Comparison of ENCODE assay signal across 19 cellular contexts in genomic region chr4:17966312-17966711, GRCh38. TPM values are rescaled to one million over a fixed set of nuclear protein-coding genes. Genes with fewer than 3 reads are reported as not detected.
DNase-seq lines count a peak whose midpoint lies in the region; ATAC-seq, FAIRE-seq and TF ChIP-seq lines count a peak whose summit lies in the region.
"Had no signal": no experiment of that assay in that cellular context is flagged by ENCODE, and none has a peak within 500 bp of the region (broad histone marks: within the 10 kb centered on the region; RNA-seq: fewer than 3 reads in every experiment).

No MANE protein-coding gene starts in this region.

- TF ChIP-seq CTCF in GM12878 (IDR thresholded peaks at IDR 0.05 in 2 of 3, conservative IDR thresholded peaks at IDR 0.05 in 1 of 3; ENCODE audit: control insufficient read depth in 2 of 3, extremely low read depth in 1 of 3, insufficient read depth in 1 of 3, low read depth in 3 of 3, low read length in 3 of 3) (no peak), uterus (IDR thresholded peaks at IDR 0.05) (no peak)

- H3K9me3 Mint-ChIP-seq in activated T-helper 17 cell treated with anti-CD3 and anti-CD28 coated beads, Interleukin-2, amount 50 U/mL, for 72 hours: no peaks in the 10 kb centered on the region
- H3K9me3 Mint-ChIP-seq: CD4-positive, alpha-beta memory T cell had no signal

- H3K4me1 Mint-ChIP-seq in activated T-helper 17 cell treated with anti-CD3 and anti-CD28 coated beads, Interleukin-2, amount 50 U/mL, for 72 hours: no peaks in the 10 kb centered on the region
- H3K4me1 Mint-ChIP-seq: CD4-positive, alpha-beta memory T cell had no signal

- no peak overlapping the region for H3K4me3 ChIP-seq in GM12878
- H3K4me3 ChIP-seq in uterus: no peak overlapping the region
- H3K4me3 ChIP-seq: A549 had no signal

- BruUV-seq in GM12878 (replicated peaks; lab: Mats Ljungman, UMichigan): no TSS peak

- TF ChIP-seq EP300 in GM12878 (IDR thresholded peaks at IDR 0.05; ENCODE audit: borderline replicate concordance in 1 of 2, control insufficient read depth in 1 of 2, low read depth in 2 of 2, low read length in 2 of 2): no peak

- WGBS in GM12878 (ENCODE audit: insufficient coverage, insufficient replicate concordance, low lambda C conversion rate, missing lambda C conversion rate): 100% methylated on average over 1 of the region's 1 CpG

- in situ Hi-C loops in GM12878 (cut with MboI): no loop called here

- FAIRE-seq in GM18507 (lab: Jason Lieb, UNC): peak; percentile 47
- FAIRE-seq in GM12878 (lab: Jason Lieb, UNC): no peak
- FAIRE-seq: A549 had no signal

- no peak for TF ChIP-seq POLR2A in GM12878 (IDR thresholded peaks at IDR 0.05; ENCODE audit: low read depth, low read length)
- no peak for TF ChIP-seq POLR2A in uterus (IDR thresholded peaks at IDR 0.05)

- peaks cover 0 to 4% of the 10 kb centered on the region in 2 experiments; a peak in 1 of 4 replicates for H3K36me3 ChIP-seq in GM12878 (ENCODE audit: control insufficient read depth in 2 of 2, insufficient read depth in 2 of 2, low read length in 1 of 2)
- no peaks in the 10 kb centered on the region for H3K36me3 ChIP-seq in uterus

- no peaks in the 10 kb centered on the region for H3K27me3 ChIP-seq in GM12878 (replicated peaks in 1 of 2; ENCODE audit: control insufficient read depth in 2 of 2, insufficient read depth in 2 of 2, low read length in 1 of 2)
- no peaks in the 10 kb centered on the region for H3K27me3 ChIP-seq in uterus

- POLR2A ChIA-PET in GM12878 (lab: Charles Lee): no interaction called here

- CTCF ChIA-PET in GM12878 (lab: Yijun Ruan, JAX): interaction anchor here (1.1 kb wide), 1 partner anchor 23 kb away, joined by 3 read pairs; no protein-coding TSS in a partner anchor

- intact Hi-C loops in GM12878 (cut with micrococcal nuclease; ENCODE audit: unreplicated experiment): no loop called here
- intact Hi-C loops in uterus (cut with DNase I; ENCODE audit: low total_unique reads): no loop called here

- no peak overlapping the region for H3K9ac ChIP-seq in GM12878 (ENCODE audit: control insufficient read depth, insufficient read depth, low read length)

- H3K27ac Mint-ChIP-seq in activated T-helper 17 cell treated with anti-CD3 and anti-CD28 coated beads, Interleukin-2, amount 50 U/mL, for 72 hours: no peak overlapping the region
- H3K27ac Mint-ChIP-seq: CD4-positive, alpha-beta memory T cell had no signal

- SMC1A ChIA-PET in GM12878 (lab: Charles Lee; ENCODE audit: uncharacterized antibody, unreplicated experiment): interaction anchor here (1.1 to 1.6 kb wide), 3 partner anchors 8 to 48 kb away, joined by 3 to 5 read pairs (median 3); no protein-coding TSS in a partner anchor

- TF ChIP-seq RAD21 in GM12878 (IDR thresholded peaks at IDR 0.05; ENCODE audit: insufficient read depth, low read depth, low read length): no peak

- H3K36me3 Mint-ChIP-seq in activated T-helper 17 cell treated with anti-CD3 and anti-CD28 coated beads, Interleukin-2, amount 50 U/mL, for 72 hours (ENCODE audit: low read depth): peaks cover 12% of the 10 kb centered on the region

- H3K4me1 ChIP-seq in GM12878 (ENCODE audit: control insufficient read depth, insufficient read depth, low read length) (no peaks in the 10 kb centered on the region), uterus (no peaks in the 10 kb centered on the region)
- H3K4me1 ChIP-seq: A549, Caco-2 had no signal

- H3K4me2 ChIP-seq in GM12878 (ENCODE audit: control insufficient read depth, insufficient read depth): no peak overlapping the region
- H3K4me2 ChIP-seq: A549 had no signal

- no peak overlapping the region for H2AFZ ChIP-seq in GM12878 (ENCODE audit: control insufficient read depth, low read depth, low read length)

- H3K27me3 Mint-ChIP-seq in activated T-helper 17 cell treated with anti-CD3 and anti-CD28 coated beads, Interleukin-2, amount 50 U/mL, for 72 hours: no peaks in the 10 kb centered on the region
- H3K27me3 Mint-ChIP-seq: CD4-positive, alpha-beta memory T cell had no signal

- H3K27ac ChIP-seq in GM12878 (ENCODE audit: control insufficient read depth, insufficient read depth) (no peak overlapping the region), uterus (no peak overlapping the region)
- H3K27ac ChIP-seq: A549 had no signal

- RAD21 ChIA-PET in GM12878 (lab: Charles Lee; ENCODE audit: unreplicated experiment): no interaction called here

- no peaks in the 10 kb centered on the region for H4K20me1 ChIP-seq in GM12878 (ENCODE audit: control insufficient read depth, insufficient read depth)

- H3K9me3 ChIP-seq in GM12878 (replicated peaks; ENCODE audit: control insufficient read depth, insufficient read depth, low read length) (no peaks in the 10 kb centered on the region; the same call in 2 of the 3 replicates), uterus (no peaks in the 10 kb centered on the region)
- H3K9me3 ChIP-seq: A549, Caco-2 had no signal

- peak; percentile 58 for ATAC-seq in GM21423 (IDR thresholded peaks at IDR 0.05; ENCODE audit: unreplicated experiment)
- ATAC-seq in HG03159 (IDR thresholded peaks at IDR 0.05; ENCODE audit: unreplicated experiment): peak; percentile 56
- peak; percentile 34 for ATAC-seq in GM12878
- no peak for ATAC-seq in activated T-helper 17 cell treated with anti-CD3 and anti-CD28 coated beads, Interleukin-2, amount 50 U/mL, for 72 hours (replicated peaks)
- ATAC-seq: A549 had no signal

- DNase-seq in GM18507 (ENCODE audit: extremely low spot score, insufficient read length, low read depth) (no peak), GM12878 (ENCODE audit: low read depth, low spot score) (no peak), COLO668 (lab: John Stamatoyannopoulos, UW; ENCODE audit: unreplicated experiment) (no peak), uterus (no peak)
- DNase-seq: 8988T; ACHN; AML-193; C1 segment of cervical spinal cord; Caco-2; CD4-positive, alpha-beta memory T cell; DMS153; DND-41; GOT3; H7; HCEC 1CT had no signal

- peaks cover 2% of the 10 kb centered on the region for H3K79me2 ChIP-seq in GM12878 (ENCODE audit: control insufficient read depth, insufficient read depth, low read length)

- no peak overlapping the region for H3K4me3 Mint-ChIP-seq in activated T-helper 17 cell treated with anti-CD3 and anti-CD28 coated beads, Interleukin-2, amount 50 U/mL, for 72 hours
- H3K4me3 Mint-ChIP-seq: CD4-positive, alpha-beta memory T cell had no signal

TF ChIP-seq in GM12878, 131 proteins besides CTCF, POLR2A, EP300 and RAD21 (continues in another document):
- TF ChIP-seq, protein P1, sequence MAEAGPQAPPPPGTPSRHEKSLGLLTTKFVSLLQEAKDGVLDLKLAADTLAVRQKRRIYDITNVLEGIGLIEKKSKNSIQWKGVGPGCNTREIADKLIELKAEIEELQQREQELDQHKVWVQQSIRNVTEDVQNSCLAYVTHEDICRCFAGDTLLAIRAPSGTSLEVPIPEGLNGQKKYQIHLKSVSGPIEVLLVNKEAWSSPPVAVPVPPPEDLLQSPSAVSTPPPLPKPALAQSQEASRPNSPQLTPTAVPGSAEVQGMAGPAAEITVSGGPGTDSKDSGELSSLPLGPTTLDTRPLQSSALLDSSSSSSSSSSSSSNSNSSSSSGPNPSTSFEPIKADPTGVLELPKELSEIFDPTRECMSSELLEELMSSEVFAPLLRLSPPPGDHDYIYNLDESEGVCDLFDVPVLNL (IDR thresholded peaks at IDR 0.05; ENCODE audit: low read depth, low read length): no peak
- TF ChIP-seq ATF7 (IDR thresholded peaks at IDR 0.05; ENCODE audit: low read depth) (no peak), USF2 (IDR thresholded peaks at IDR 0.05; ENCODE audit: borderline replicate concordance, low read depth, low read length) (no peak), TBL1XR1 (IDR thresholded peaks at IDR 0.05; ENCODE audit: low read depth, low read length) (no peak)

RNA-seq across cellular contexts. Expression of gene LCORL, which starts 55.2 kb away (rescaled TPM):
- 88.7 and 128 TPM in 2 replicates for total RNA-seq in GM12878 (2013; cell fraction: nucleolus; rRNA removed)
- total RNA-seq in GM12878 (2014; rRNA removed): 7.3 and 8.4 TPM in 2 replicates
- total RNA-seq in GM12878 (2014; rRNA removed; fragmentation: Illumina TruSeq; extraction: Trizol): 9.6 and 11.1 TPM in 2 replicates
- total RNA-seq in GM12878 (2021): 9.7 and 10.4 TPM in 2 replicates
- 2.8 TPM for polyA plus RNA-seq in GM12878 (2011; ENCODE audit: low read depth)
- polyA plus RNA-seq in GM12878 (2011; rRNA removed): 9.8 and 13.6 TPM in 2 replicates
- polyA plus RNA-seq in GM12878 (2011; cell fraction: cytosol; rRNA removed): 3.2 and 3.5 TPM in 2 replicates
- polyA plus RNA-seq in GM12878 (2011; cell fraction: nucleus; rRNA removed): 9.1 and 9.7 TPM in 2 replicates
- polyA plus RNA-seq in GM12878 (2012): 3.7 and 6.0 TPM in 2 replicates
- polyA plus RNA-seq in GM12878 (2014; fragmentation: Illumina TruSeq; extraction: Trizol): 5.2 and 7.7 TPM in 2 replicates
- 1 to 10 TPM; 2.2 to 3.3 TPM for polyA plus RNA-seq in GM12878 (2014; fragmentation: Nextera tagmentation; extraction: Ambion mirVana)
- polyA plus RNA-seq in GM12878 (2014; rRNA removed): 2.6 and 5.6 TPM in 2 replicates
- polyA plus RNA-seq in GM12878 (2016; fragmentation: Nextera tagmentation; extraction: Ambion mirVana): 1 to 10 TPM; 5.8 to 6.0 TPM
- polyA minus RNA-seq in GM12878 (2011; rRNA and poly(A)+ RNA removed): 11.1 and 15.1 TPM in 2 replicates
- 1.6 and 6.7 TPM in 2 replicates for polyA minus RNA-seq in GM12878 (2011; cell fraction: cytosol; rRNA and poly(A)+ RNA removed)
- 26.5 and 37.4 TPM in 2 replicates for polyA minus RNA-seq in GM12878 (2011; cell fraction: nucleus; rRNA and poly(A)+ RNA removed)
- 1 to 10 TPM; 6.4 to 6.6 TPM for total RNA-seq in activated T-helper 17 cell treated with anti-CD3 and anti-CD28 coated beads, Interleukin-2, amount 50 U/mL, for 72 hours
- 10 to 100 TPM; 14.1 to 66.7 (median 23.1) TPM for total RNA-seq in uterus
